ENCODE assay signal across 8 cellular contexts in the genomic region with DNA sequence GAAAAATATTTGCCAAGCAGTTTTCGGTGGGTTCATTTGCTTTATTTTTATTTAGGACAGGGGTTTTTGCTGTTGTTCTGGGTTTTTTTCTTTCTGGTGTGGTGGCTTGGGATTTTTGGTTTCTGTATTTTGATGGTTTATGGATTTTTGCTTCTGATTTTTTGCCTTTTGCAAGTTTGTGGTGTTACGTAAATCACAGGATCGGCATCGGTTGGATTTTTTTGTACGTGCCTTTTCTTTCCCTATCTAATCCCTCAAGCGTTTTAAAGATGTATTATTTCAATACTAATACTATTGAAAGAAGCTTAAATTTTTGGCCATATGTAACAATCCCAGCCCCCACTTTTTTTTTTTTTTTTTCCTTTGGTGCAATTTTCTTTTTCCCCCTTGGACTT. TPM values are rescaled to one million over a fixed set of nuclear protein-coding genes. Genes with fewer than 3 reads are reported as not detected.
A peak's percentile ranks its signal among the peaks of the same experiment; 100 is the strongest.
DNase-seq lines count a peak whose midpoint lies in the region; ATAC-seq and TF ChIP-seq lines count a peak whose summit lies in the region.

No MANE protein-coding gene starts in this region.

- DNase-seq in AG09309 (ENCODE audit: low read depth) = no peak
- no peak for DNase-seq in central memory CD8-positive, alpha-beta T cell (ENCODE audit: low spot score in 2 of 2)
- no peak for DNase-seq in naive B cell
- DNase-seq in stimulated activated CD4-positive, alpha-beta T cell treated with anti-CD3 and anti-CD28 coated beads, Interleukin-2, amount 100 ng/mL, for 48 hours = no peak
- no peak for DNase-seq in left lobe of liver (ENCODE audit: low spot score)
- DNase-seq in NCI-H187 (lab: John Stamatoyannopoulos, UW) = no peak

- peak overlapping the region; percentile 99 for H3K27ac Mint-ChIP-seq in central memory CD8-positive, alpha-beta T cell (ENCODE audit: low read depth)
- peak overlapping the region; percentile 96 to 100 (median 99) for H3K27ac Mint-ChIP-seq in naive B cell

- no peak for TF ChIP-seq CTCF in AG09309 (IDR thresholded peaks at IDR 0.05; ENCODE audit: control insufficient read depth, insufficient read depth, low read depth, low read length, missing control alignments)

- no peak for ATAC-seq in central memory CD8-positive, alpha-beta T cell (replicated peaks; ENCODE audit: extremely low read depth, poor library complexity, severe bottlenecking)
- ATAC-seq in naive B cell (ENCODE audit: low read depth in 2 of 2) = no peak
- ATAC-seq in left lobe of liver = no peak
- ATAC-seq in GM21737 (IDR thresholded peaks at IDR 0.05; ENCODE audit: unreplicated experiment) = no peak

- peak overlapping the region; percentile 70 for H3K4me3 ChIP-seq in AG09309 (ENCODE audit: control insufficient read depth, low read depth, low read length)

- no peaks in the 10 kb centered on the region for H3K27me3 Mint-ChIP-seq in central memory CD8-positive, alpha-beta T cell
- no peaks in the 10 kb centered on the region for H3K27me3 Mint-ChIP-seq in naive B cell

- no peaks in the 10 kb centered on the region for H3K36me3 ChIP-seq in KOPT-K1 (ENCODE audit: insufficient read depth, low read length)

- H3K9me3 ChIP-seq in KOPT-K1 (ENCODE audit: insufficient read depth, low read length, poor library complexity, severe bottlenecking) = no peaks in the 10 kb centered on the region

- no peaks in the 10 kb centered on the region for H3K9me3 Mint-ChIP-seq in central memory CD8-positive, alpha-beta T cell
- no peaks in the 10 kb centered on the region for H3K9me3 Mint-ChIP-seq in naive B cell

- H3K4me3 Mint-ChIP-seq in central memory CD8-positive, alpha-beta T cell = peak overlapping the region; percentile 100
- H3K4me3 Mint-ChIP-seq in naive B cell = peak overlapping the region; percentile 94 to 100 (median 99)

- peaks cover 49% of the 10 kb centered on the region for H3K4me1 Mint-ChIP-seq in central memory CD8-positive, alpha-beta T cell
- H3K4me1 Mint-ChIP-seq in naive B cell = peaks cover 65 to 72% (median 70%) of the 10 kb centered on the region in 3 donors

- H3K36me3 Mint-ChIP-seq in central memory CD8-positive, alpha-beta T cell (ENCODE audit: insufficient read depth) = peaks cover 42% of the 10 kb centered on the region
- H3K36me3 Mint-ChIP-seq in naive B cell = no peaks in the 10 kb centered on the region

- peak overlapping the region; percentile 99 for H3K27ac ChIP-seq in KOPT-K1 (ENCODE audit: low read depth, low read length, poor library complexity, severe bottlenecking)

RNA-seq across cellular contexts. Expression of gene BCL6, which starts 0.8 kb away (rescaled TPM):
- polyA plus RNA-seq in naive B cell (ENCODE audit: low read depth in 6 of 6) = 10 to 100 TPM; 20.7 to 39.3 (median 31.9) TPM
- total RNA-seq in left lobe of liver = 30.8 TPM

RNA-seq across cellular contexts. Expression of gene RTP2, which starts 43.7 kb away (rescaled TPM):
- polyA plus RNA-seq in naive B cell (ENCODE audit: low read depth in 6 of 6) = not detected
- total RNA-seq in left lobe of liver = not detected
